8 cellular contexts compared by ENCODE assay signal in genomic region chr6:15491255-15491985, GRCh38.
DNase-seq lines count a peak whose midpoint lies in the region; ATAC-seq, FAIRE-seq and TF ChIP-seq lines count a peak whose summit lies in the region.

No MANE protein-coding gene starts in this region.

- ATAC-seq in HG02981 (IDR thresholded peaks at IDR 0.05; ENCODE audit: unreplicated experiment) = no peak

- FAIRE-seq in bronchial epithelial cell (lab: Jason Lieb, UNC) = no peak

- no peak for TF ChIP-seq POLR2A in NB4 (IDR thresholded peaks at IDR 0.05; ENCODE audit: extremely low read depth, insufficient read length)

- TF ChIP-seq CTCF in NB4 (IDR thresholded peaks at IDR 0.05; ENCODE audit: low read depth, low read length) = peak; percentile 96
- TF ChIP-seq CTCF in bronchial epithelial cell (IDR thresholded peaks at IDR 0.05; ENCODE audit: insufficient read depth, low read length, severe bottlenecking) = peak; percentile 89

- H3K4me3 ChIP-seq in NB4 (ENCODE audit: low read depth, low read length) (no peak overlapping the region), bronchial epithelial cell (ENCODE audit: low read depth, low read length) (no peak overlapping the region)

- no peaks in the 10 kb centered on the region for H3K27me3 ChIP-seq in bronchial epithelial cell (ENCODE audit: control insufficient read depth, insufficient read depth, low read length)

- DNase-seq in NCI-H2171 treated with DMSO at 0.1 percent for 48 hours (lab: John Stamatoyannopoulos, UW) (peak; percentile 20), NCI-H2171 (lab: John Stamatoyannopoulos, UW) (no peak), NB4 (ENCODE audit: low read depth) (peak; percentile 69), bronchial epithelial cell (ENCODE audit: low read depth) (peak; percentile 47), islet precursor cell (peak; percentile 77)
- peak; percentile 41 for DNase-seq in activated CD4-positive, CD25-positive, alpha-beta regulatory T cell treated with anti-CD3 and anti-CD28 coated beads, Interleukin-2, amount 50 U/mL, for 16 hours (ENCODE audit: low read depth, low spot score)
- DNase-seq in stimulated activated CD4-positive, alpha-beta T cell treated with anti-CD3 and anti-CD28 coated beads, Interleukin-1b, Interleukin-23, amount 100 ng/mL, for 4 hours (ENCODE audit: low read depth in 2 of 2) = peak; percentile 63 to 68

- H3K36me3 ChIP-seq in bronchial epithelial cell (ENCODE audit: control insufficient read depth, insufficient read depth, low read length) = peaks cover 23% of the 10 kb centered on the region
